12 cellular contexts compared by ENCODE assay signal in genomic region chr3:138082992-138083386, GRCh38. TPM values are rescaled to one million over a fixed set of nuclear protein-coding genes. Genes with fewer than 3 reads are reported as not detected.
A peak's percentile ranks its signal among the peaks of the same experiment; 100 is the strongest.
DNase-seq lines count a peak whose midpoint lies in the region; ATAC-seq and TF ChIP-seq lines count a peak whose summit lies in the region.
"Had no signal": no experiment of that assay in that cellular context is flagged by ENCODE, and none has a peak within 500 bp of the region (broad histone marks: within the 10 kb centered on the region; RNA-seq: fewer than 3 reads in every experiment).

No MANE protein-coding gene starts in this region.

- H3K36me3 ChIP-seq in neutrophil, result peaks cover 17% of the 10 kb centered on the region

- peak overlapping the region; percentile 16 to 30 for H3K4me3 ChIP-seq in neutrophil (ENCODE audit: low read depth in 1 of 2, low read length in 1 of 2)

- DNase-seq in H4 (ENCODE audit: low spot score) (peak; percentile 32), NCI-H1105 (lab: John Stamatoyannopoulos, UW) (no peak), hypothalamus (lab: John Stamatoyannopoulos, UW) (no peak), dedifferentiated amniotic fluid mesenchymal stem cell (ENCODE audit: extremely low spot score) (no peak)
- no peak for DNase-seq in activated T-helper 1 cell treated with anti-CD3 and anti-CD28 coated beads, Interleukin-12 subunit alpha, Interleukin-12 subunit beta, Interleukin-2, Interleukin-4 antibody, amounts not matched to agents 30 ng/mL and 10 ng/mL and 1 ng/mL, durations not matched to agents 14 hours and 24 hours and 36 hours (ENCODE audit: low spot score)
- DNase-seq: NCI-H1694 treated with DMSO at 0.1 percent for 48 hours had no signal

- no peaks in the 10 kb centered on the region for H3K9me3 ChIP-seq in neutrophil

- no peaks in the 10 kb centered on the region for H3K9me3 Mint-ChIP-seq in activated T-helper 1 cell treated with anti-CD3 and anti-CD28 coated beads, Interleukin-12 subunit alpha, Interleukin-12 subunit beta, Interleukin-2, Interleukin-4 antibody, amounts not matched to agents 30 ng/mL and 10 ng/mL and 1 ng/mL, durations not matched to agents 14 hours and 24 hours and 36 hours
- H3K9me3 Mint-ChIP-seq: activated naive CD4-positive, alpha-beta T cell treated with anti-CD3 and anti-CD28 coated beads, Interleukin-2, amount 50 U/mL, for 72 hours; naive thymus-derived CD8-positive, alpha-beta T cell had no signal

- no peak for TF ChIP-seq CTCF in neutrophil (IDR thresholded peaks at IDR 0.05)

- peaks cover 61% of the 10 kb centered on the region in 2 experiments for H3K4me1 ChIP-seq in neutrophil (ENCODE audit: control insufficient read depth in 1 of 2, insufficient read depth in 1 of 2, low read depth in 1 of 2, low read length in 1 of 2)

- H3K36me3 Mint-ChIP-seq in activated T-helper 1 cell treated with anti-CD3 and anti-CD28 coated beads, Interleukin-12 subunit alpha, Interleukin-12 subunit beta, Interleukin-2, Interleukin-4 antibody, amounts not matched to agents 30 ng/mL and 10 ng/mL and 1 ng/mL, durations not matched to agents 14 hours and 24 hours and 36 hours (ENCODE audit: low read depth), result no peaks in the 10 kb centered on the region
- H3K36me3 Mint-ChIP-seq: activated naive CD4-positive, alpha-beta T cell treated with anti-CD3 and anti-CD28 coated beads, Interleukin-2, amount 50 U/mL, for 72 hours; naive thymus-derived CD8-positive, alpha-beta T cell had no signal

- peak overlapping the region; percentile 79 for H3K27ac ChIP-seq in neutrophil
- H3K27ac ChIP-seq: VCaP had no signal

- intact Hi-C loops in activated T-helper 1 cell treated with anti-CD3 and anti-CD28 coated beads, Interleukin-12 subunit alpha, Interleukin-12 subunit beta, Interleukin-2, Interleukin-4 antibody, amounts not matched to agents 30 ng/mL and 10 ng/mL and 1 ng/mL, durations not matched to agents 14 hours and 24 hours and 36 hours (cut with micrococcal nuclease), result loop anchor here (1.0 kb wide), 1 partner anchor 17 kb away; no protein-coding TSS in a partner anchor

- peak overlapping the region; percentile 41 for H3K4me3 Mint-ChIP-seq in activated T-helper 1 cell treated with anti-CD3 and anti-CD28 coated beads, Interleukin-12 subunit alpha, Interleukin-12 subunit beta, Interleukin-2, Interleukin-4 antibody, amounts not matched to agents 30 ng/mL and 10 ng/mL and 1 ng/mL, durations not matched to agents 14 hours and 24 hours and 36 hours

- H3K4me1 Mint-ChIP-seq in activated T-helper 1 cell treated with anti-CD3 and anti-CD28 coated beads, Interleukin-12 subunit alpha, Interleukin-12 subunit beta, Interleukin-2, Interleukin-4 antibody, amounts not matched to agents 30 ng/mL and 10 ng/mL and 1 ng/mL, durations not matched to agents 14 hours and 24 hours and 36 hours (ENCODE audit: low read depth), result peaks cover 25% of the 10 kb centered on the region

- H3K27ac Mint-ChIP-seq in activated T-helper 1 cell treated with anti-CD3 and anti-CD28 coated beads, Interleukin-12 subunit alpha, Interleukin-12 subunit beta, Interleukin-2, Interleukin-4 antibody, amounts not matched to agents 30 ng/mL and 10 ng/mL and 1 ng/mL, durations not matched to agents 14 hours and 24 hours and 36 hours, result peak overlapping the region; percentile 51
- H3K27ac Mint-ChIP-seq: activated naive CD4-positive, alpha-beta T cell treated with anti-CD3 and anti-CD28 coated beads, Interleukin-2, amount 50 U/mL, for 72 hours had no signal

- ATAC-seq in GM18858 (IDR thresholded peaks at IDR 0.05; ENCODE audit: unreplicated experiment) (peak; percentile 10), HG03521 (IDR thresholded peaks at IDR 0.05; ENCODE audit: unreplicated experiment) (no peak)

- no peaks in the 10 kb centered on the region for H3K27me3 ChIP-seq in neutrophil

- peaks cover 7% of the 10 kb centered on the region for H3K27me3 Mint-ChIP-seq in activated T-helper 1 cell treated with anti-CD3 and anti-CD28 coated beads, Interleukin-12 subunit alpha, Interleukin-12 subunit beta, Interleukin-2, Interleukin-4 antibody, amounts not matched to agents 30 ng/mL and 10 ng/mL and 1 ng/mL, durations not matched to agents 14 hours and 24 hours and 36 hours (ENCODE audit: insufficient read depth)

RNA-seq across cellular contexts. Expression of gene DZIP1L, which starts 32.4 kb away (rescaled TPM):
- 4.5 and 6.3 TPM in 2 replicates for total RNA-seq in H4 (2014; rRNA removed; shearing (Covaris generic))
- total RNA-seq in activated T-helper 1 cell treated with anti-CD3 and anti-CD28 coated beads, Interleukin-12 subunit alpha, Interleukin-12 subunit beta, Interleukin-2, Interleukin-4 antibody, amounts not matched to agents 30 ng/mL and 10 ng/mL and 1 ng/mL, durations not matched to agents 14 hours and 24 hours and 36 hours, result 0.07 and 0.16 TPM in 2 replicates
- total RNA-seq: activated naive CD4-positive, alpha-beta T cell treated with anti-CD3 and anti-CD28 coated beads, Interleukin-2, amount 50 U/mL, for 72 hours; naive thymus-derived CD8-positive, alpha-beta T cell had no signal

RNA-seq across cellular contexts. Expression of gene A4GNT, which starts 49.2 kb away (rescaled TPM):
- not detected in 2 replicates for total RNA-seq in H4 (2014; rRNA removed; shearing (Covaris generic))
- not detected in 2 replicates for total RNA-seq in activated T-helper 1 cell treated with anti-CD3 and anti-CD28 coated beads, Interleukin-12 subunit alpha, Interleukin-12 subunit beta, Interleukin-2, Interleukin-4 antibody, amounts not matched to agents 30 ng/mL and 10 ng/mL and 1 ng/mL, durations not matched to agents 14 hours and 24 hours and 36 hours
- total RNA-seq: activated naive CD4-positive, alpha-beta T cell treated with anti-CD3 and anti-CD28 coated beads, Interleukin-2, amount 50 U/mL, for 72 hours; naive thymus-derived CD8-positive, alpha-beta T cell had no signal
